In the genomic region with DNA sequence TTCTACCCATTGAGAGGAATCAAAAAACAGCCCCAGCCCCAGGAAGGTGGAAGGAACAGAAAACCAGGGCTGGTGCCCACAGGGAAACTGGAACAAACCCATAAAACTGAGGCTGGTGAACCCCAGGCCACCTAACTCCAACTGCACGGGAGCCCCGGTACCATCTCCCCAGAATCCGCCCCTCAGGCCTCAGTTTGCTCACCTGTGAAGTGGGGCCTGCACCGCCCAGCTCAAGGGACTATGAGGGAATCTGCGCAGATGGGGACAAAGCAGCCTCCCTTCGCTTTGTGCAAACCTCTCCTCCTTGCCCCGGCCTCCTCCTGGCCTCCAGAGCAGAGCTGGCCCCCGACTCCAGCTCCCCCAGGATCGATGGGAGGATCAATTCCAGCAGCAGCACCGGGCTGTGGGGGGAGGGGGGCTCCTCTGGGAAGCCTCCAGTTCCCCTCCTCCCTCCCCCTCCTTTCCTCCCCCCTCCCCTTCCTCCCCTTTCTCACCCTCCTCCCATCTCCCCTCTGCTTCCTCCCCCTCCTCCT, we compare ENCODE assay signal across 1 cellular context.
TF ChIP-seq lines count a peak whose summit lies in the region.

No MANE protein-coding gene starts in this region.

TF ChIP-seq in K562, 482 proteins besides CTCF, POLR2A, EP300 and RAD21 (continued from another document):
- TF ChIP-seq MBD1 (CRISPR knock-in tag; IDR thresholded peaks at IDR 0.05) (no peak), ZKSCAN3 (CRISPR knock-in tag; IDR thresholded peaks at IDR 0.05) (no peak), MAFF (IDR thresholded peaks at IDR 0.05; ENCODE audit: low read length) (no peak), NRF1 (conservative IDR thresholded peaks at IDR 0.05 in 1 of 2, IDR thresholded peaks at IDR 0.05 in 1 of 2) (no peak), MYC (IDR thresholded peaks at IDR 0.05; ENCODE audit: low read depth, low read length) (no peak), MYC (CRISPR knock-in tag; IDR thresholded peaks at IDR 0.05; ENCODE audit: borderline replicate concordance, low read depth) (no peak), PTRF (tag; IDR thresholded peaks at IDR 0.05) (no peak), PCBP1 (IDR thresholded peaks at IDR 0.05; ENCODE audit: low read depth, low read length, poor library complexity, severe bottlenecking) (peak; percentile 64), JUND (IDR thresholded peaks at IDR 0.05; ENCODE audit: borderline replicate concordance, low read depth, low read length) (no peak), JUND (tag; IDR thresholded peaks at IDR 0.05; ENCODE audit: borderline replicate concordance, low read depth, low read length) (no peak), ZNF830 (CRISPR knock-in tag; IDR thresholded peaks at IDR 0.05) (no peak), ZFP30 (CRISPR knock-in tag; IDR thresholded peaks at IDR 0.05; ENCODE audit: borderline replicate concordance) (no peak), BDP1 (IDR thresholded peaks at IDR 0.05; ENCODE audit: insufficient read depth, insufficient read length) (no peak), ZFP91 (CRISPR knock-in tag; IDR thresholded peaks at IDR 0.05) (no peak), ZNF24 (IDR thresholded peaks at IDR 0.05) (no peak), BRD4 (IDR thresholded peaks at IDR 0.05) (no peak), ZNF23 (CRISPR knock-in tag; IDR thresholded peaks at IDR 0.05) (no peak), STAT5A (IDR thresholded peaks at IDR 0.05; ENCODE audit: borderline replicate concordance, low read length) (no peak), SMARCA4 (IDR thresholded peaks at IDR 0.05) (no peak), SETDB1 (IDR thresholded peaks at IDR 0.05; ENCODE audit: low read length) (no peak), TFE3 (CRISPR knock-in tag; IDR thresholded peaks at IDR 0.05) (no peak), CBX3 (IDR thresholded peaks at IDR 0.05; ENCODE audit: borderline replicate concordance in 1 of 2, low read length in 2 of 2) (no peak), IRF1 (CRISPR knock-in tag; IDR thresholded peaks at IDR 0.05; ENCODE audit: borderline replicate concordance) (no peak), ETV6 (IDR thresholded peaks at IDR 0.05; ENCODE audit: borderline replicate concordance in 1 of 2, low read depth in 2 of 2, low read length in 1 of 2) (no peak), ETV6 (CRISPR knock-in tag; IDR thresholded peaks at IDR 0.05; ENCODE audit: borderline replicate concordance) (no peak), BCOR (IDR thresholded peaks at IDR 0.05) (0 out of 2 replicates have a peak, but pooled peaks have one; percentile 46), NCOA6 (IDR thresholded peaks at IDR 0.05) (no peak), ZNF77 (CRISPR knock-in tag; IDR thresholded peaks at IDR 0.05) (no peak), BHLHE40 (IDR thresholded peaks at IDR 0.05; ENCODE audit: low read length) (no peak), PYGO2 (tag; IDR thresholded peaks at IDR 0.05) (no peak), GTF2A2 (tag; IDR thresholded peaks at IDR 0.05) (no peak), KDM1A (IDR thresholded peaks at IDR 0.05) (peak; percentile 34 to 49; a peak in 1 of 4 replicates), ARID1B (IDR thresholded peaks at IDR 0.05) (no peak), ZNF146 (CRISPR knock-in tag; IDR thresholded peaks at IDR 0.05; ENCODE audit: unreplicated experiment) (no peak), DPF2 (IDR thresholded peaks at IDR 0.05) (no peak), RBM25 (IDR thresholded peaks at IDR 0.05; ENCODE audit: low read depth, low read length, severe bottlenecking) (peak; percentile 72), ZNF445 (CRISPR knock-in tag; IDR thresholded peaks at IDR 0.05; ENCODE audit: low read depth) (no peak), CHCHD3 (CRISPR knock-in tag; IDR thresholded peaks at IDR 0.05) (no peak), PHB (CRISPR knock-in tag; IDR thresholded peaks at IDR 0.05) (no peak)
- TF ChIP-seq, protein P1, sequence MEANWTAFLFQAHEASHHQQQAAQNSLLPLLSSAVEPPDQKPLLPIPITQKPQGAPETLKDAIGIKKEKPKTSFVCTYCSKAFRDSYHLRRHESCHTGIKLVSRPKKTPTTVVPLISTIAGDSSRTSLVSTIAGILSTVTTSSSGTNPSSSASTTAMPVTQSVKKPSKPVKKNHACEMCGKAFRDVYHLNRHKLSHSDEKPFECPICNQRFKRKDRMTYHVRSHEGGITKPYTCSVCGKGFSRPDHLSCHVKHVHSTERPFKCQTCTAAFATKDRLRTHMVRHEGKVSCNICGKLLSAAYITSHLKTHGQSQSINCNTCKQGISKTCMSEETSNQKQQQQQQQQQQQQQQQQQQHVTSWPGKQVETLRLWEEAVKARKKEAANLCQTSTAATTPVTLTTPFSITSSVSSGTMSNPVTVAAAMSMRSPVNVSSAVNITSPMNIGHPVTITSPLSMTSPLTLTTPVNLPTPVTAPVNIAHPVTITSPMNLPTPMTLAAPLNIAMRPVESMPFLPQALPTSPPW (CRISPR knock-in tag; IDR thresholded peaks at IDR 0.05), result 0 out of 2 replicates have a peak, but pooled peaks have one; percentile 24
- TF ChIP-seq, protein P2, sequence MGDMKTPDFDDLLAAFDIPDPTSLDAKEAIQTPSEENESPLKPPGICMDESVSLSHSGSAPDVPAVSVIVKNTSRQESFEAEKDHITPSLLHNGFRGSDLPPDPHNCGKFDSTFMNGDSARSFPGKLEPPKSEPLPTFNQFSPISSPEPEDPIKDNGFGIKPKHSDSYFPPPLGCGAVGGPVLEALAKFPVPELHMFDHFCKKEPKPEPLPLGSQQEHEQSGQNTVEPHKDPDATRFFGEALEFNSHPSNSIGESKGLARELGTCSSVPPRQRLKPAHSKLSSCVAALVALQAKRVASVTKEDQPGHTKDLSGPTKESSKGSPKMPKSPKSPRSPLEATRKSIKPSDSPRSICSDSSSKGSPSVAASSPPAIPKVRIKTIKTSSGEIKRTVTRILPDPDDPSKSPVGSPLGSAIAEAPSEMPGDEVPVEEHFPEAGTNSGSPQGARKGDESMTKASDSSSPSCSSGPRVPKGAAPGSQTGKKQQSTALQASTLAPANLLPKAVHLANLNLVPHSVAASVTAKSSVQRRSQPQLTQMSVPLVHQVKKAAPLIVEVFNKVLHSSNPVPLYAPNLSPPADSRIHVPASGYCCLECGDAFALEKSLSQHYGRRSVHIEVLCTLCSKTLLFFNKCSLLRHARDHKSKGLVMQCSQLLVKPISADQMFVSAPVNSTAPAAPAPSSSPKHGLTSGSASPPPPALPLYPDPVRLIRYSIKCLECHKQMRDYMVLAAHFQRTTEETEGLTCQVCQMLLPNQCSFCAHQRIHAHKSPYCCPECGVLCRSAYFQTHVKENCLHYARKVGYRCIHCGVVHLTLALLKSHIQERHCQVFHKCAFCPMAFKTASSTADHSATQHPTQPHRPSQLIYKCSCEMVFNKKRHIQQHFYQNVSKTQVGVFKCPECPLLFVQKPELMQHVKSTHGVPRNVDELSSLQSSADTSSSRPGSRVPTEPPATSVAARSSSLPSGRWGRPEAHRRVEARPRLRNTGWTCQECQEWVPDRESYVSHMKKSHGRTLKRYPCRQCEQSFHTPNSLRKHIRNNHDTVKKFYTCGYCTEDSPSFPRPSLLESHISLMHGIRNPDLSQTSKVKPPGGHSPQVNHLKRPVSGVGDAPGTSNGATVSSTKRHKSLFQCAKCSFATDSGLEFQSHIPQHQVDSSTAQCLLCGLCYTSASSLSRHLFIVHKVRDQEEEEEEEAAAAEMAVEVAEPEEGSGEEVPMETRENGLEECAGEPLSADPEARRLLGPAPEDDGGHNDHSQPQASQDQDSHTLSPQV (IDR thresholded peaks at IDR 0.05), result no peak
- TF ChIP-seq, protein P3, sequence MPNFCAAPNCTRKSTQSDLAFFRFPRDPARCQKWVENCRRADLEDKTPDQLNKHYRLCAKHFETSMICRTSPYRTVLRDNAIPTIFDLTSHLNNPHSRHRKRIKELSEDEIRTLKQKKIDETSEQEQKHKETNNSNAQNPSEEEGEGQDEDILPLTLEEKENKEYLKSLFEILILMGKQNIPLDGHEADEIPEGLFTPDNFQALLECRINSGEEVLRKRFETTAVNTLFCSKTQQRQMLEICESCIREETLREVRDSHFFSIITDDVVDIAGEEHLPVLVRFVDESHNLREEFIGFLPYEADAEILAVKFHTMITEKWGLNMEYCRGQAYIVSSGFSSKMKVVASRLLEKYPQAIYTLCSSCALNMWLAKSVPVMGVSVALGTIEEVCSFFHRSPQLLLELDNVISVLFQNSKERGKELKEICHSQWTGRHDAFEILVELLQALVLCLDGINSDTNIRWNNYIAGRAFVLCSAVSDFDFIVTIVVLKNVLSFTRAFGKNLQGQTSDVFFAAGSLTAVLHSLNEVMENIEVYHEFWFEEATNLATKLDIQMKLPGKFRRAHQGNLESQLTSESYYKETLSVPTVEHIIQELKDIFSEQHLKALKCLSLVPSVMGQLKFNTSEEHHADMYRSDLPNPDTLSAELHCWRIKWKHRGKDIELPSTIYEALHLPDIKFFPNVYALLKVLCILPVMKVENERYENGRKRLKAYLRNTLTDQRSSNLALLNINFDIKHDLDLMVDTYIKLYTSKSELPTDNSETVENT (CRISPR knock-in tag; IDR thresholded peaks at IDR 0.05), result no peak
- TF ChIP-seq, protein P4, sequence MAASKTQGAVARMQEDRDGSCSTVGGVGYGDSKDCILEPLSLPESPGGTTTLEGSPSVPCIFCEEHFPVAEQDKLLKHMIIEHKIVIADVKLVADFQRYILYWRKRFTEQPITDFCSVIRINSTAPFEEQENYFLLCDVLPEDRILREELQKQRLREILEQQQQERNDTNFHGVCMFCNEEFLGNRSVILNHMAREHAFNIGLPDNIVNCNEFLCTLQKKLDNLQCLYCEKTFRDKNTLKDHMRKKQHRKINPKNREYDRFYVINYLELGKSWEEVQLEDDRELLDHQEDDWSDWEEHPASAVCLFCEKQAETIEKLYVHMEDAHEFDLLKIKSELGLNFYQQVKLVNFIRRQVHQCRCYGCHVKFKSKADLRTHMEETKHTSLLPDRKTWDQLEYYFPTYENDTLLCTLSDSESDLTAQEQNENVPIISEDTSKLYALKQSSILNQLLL (CRISPR knock-in tag; IDR thresholded peaks at IDR 0.05; ENCODE audit: borderline replicate concordance), result no peak
TF ChIP-seq in K562: peak in this region for 7.
